Comparison of ENCODE assay signal across 9 cellular contexts in genomic region chr2:12819098-12819465, GRCh38.
DNase-seq lines count a peak whose midpoint lies in the region; ATAC-seq lines count a peak whose summit lies in the region.
"Had no signal": no experiment of that assay in that cellular context is flagged by ENCODE, and none has a peak within 500 bp of the region (broad histone marks: within the 10 kb centered on the region; RNA-seq: fewer than 3 reads in every experiment).

No MANE protein-coding gene starts in this region.

- no peaks in the 10 kb centered on the region for H3K9me3 Mint-ChIP-seq in effector memory CD8-positive, alpha-beta T cell

- H3K27ac Mint-ChIP-seq in T-helper 17 cell: peak overlapping the region; percentile 1
- H3K27ac Mint-ChIP-seq in effector memory CD8-positive, alpha-beta T cell: no peak overlapping the region

- intact Hi-C loops in Right ventricle myocardium superior (cut with DNase I): no loop called here

- no peaks in the 10 kb centered on the region for H3K36me3 Mint-ChIP-seq in T-helper 17 cell (ENCODE audit: low read depth)
- no peaks in the 10 kb centered on the region for H3K36me3 Mint-ChIP-seq in effector memory CD8-positive, alpha-beta T cell (ENCODE audit: insufficient read depth)

- no peak for ATAC-seq in T-helper 17 cell
- ATAC-seq in Right ventricle myocardium superior (ENCODE audit: poor library complexity): peak; percentile 97
- ATAC-seq in GM19395 (IDR thresholded peaks at IDR 0.05; ENCODE audit: unreplicated experiment): no peak
- ATAC-seq in GM21515 (IDR thresholded peaks at IDR 0.05; ENCODE audit: unreplicated experiment): no peak
- no peak for ATAC-seq in effector memory CD8-positive, alpha-beta T cell (replicated peaks)

- H3K27me3 Mint-ChIP-seq in T-helper 17 cell: no peaks in the 10 kb centered on the region
- H3K27me3 Mint-ChIP-seq in effector memory CD8-positive, alpha-beta T cell: peaks cover 21 to 25% of the 10 kb centered on the region in 2 donors

- peak; percentile 99 for DNase-seq in GM04503 (ENCODE audit: low read depth)
- DNase-seq in T-helper 17 cell: no peak
- peak; percentile 71 for DNase-seq in Right ventricle myocardium superior
- peak; percentile 99 for DNase-seq in skeletal muscle cell (ENCODE audit: low read depth)
- DNase-seq in effector memory CD8-positive, alpha-beta T cell: no peak
- no peak for DNase-seq in activated T-cell treated with anti-CD3 and anti-CD28 coated beads for 4 hours
- DNase-seq: NCI-H510A had no signal

- H3K4me3 ChIP-seq in skeletal muscle cell (ENCODE audit: low read depth, low read length): no peak overlapping the region

- no peaks in the 10 kb centered on the region for H3K9me3 ChIP-seq in T-helper 17 cell (ENCODE audit: control insufficient read depth, low read length, poor library complexity, severe bottlenecking)

- H3K4me3 Mint-ChIP-seq in T-helper 17 cell: peak overlapping the region; percentile 10
- H3K4me3 Mint-ChIP-seq in effector memory CD8-positive, alpha-beta T cell: no peak overlapping the region

- H3K4me1 Mint-ChIP-seq in T-helper 17 cell: peaks cover 39% of the 10 kb centered on the region
- H3K4me1 Mint-ChIP-seq in effector memory CD8-positive, alpha-beta T cell (ENCODE audit: low read depth in 2 of 2): peaks cover 5 to 15% of the 10 kb centered on the region in 2 donors

Comparison
In these comparisons a context has a peak if more than half of its experiments do, and no peak if none do; other contexts are left out.
1. DNase-seq: peak in GM04503 (single experiment), Right ventricle myocardium superior (single experiment) and skeletal muscle cell (single experiment); none in T-helper 17 cell (0 of 3), effector memory CD8-positive, alpha-beta T cell (0 of 3) and activated T-cell treated with anti-CD3 and anti-CD28 coated beads for 4 hours (single experiment).